Comparison of ENCODE assay signal across 1 cellular context in the genomic region with DNA sequence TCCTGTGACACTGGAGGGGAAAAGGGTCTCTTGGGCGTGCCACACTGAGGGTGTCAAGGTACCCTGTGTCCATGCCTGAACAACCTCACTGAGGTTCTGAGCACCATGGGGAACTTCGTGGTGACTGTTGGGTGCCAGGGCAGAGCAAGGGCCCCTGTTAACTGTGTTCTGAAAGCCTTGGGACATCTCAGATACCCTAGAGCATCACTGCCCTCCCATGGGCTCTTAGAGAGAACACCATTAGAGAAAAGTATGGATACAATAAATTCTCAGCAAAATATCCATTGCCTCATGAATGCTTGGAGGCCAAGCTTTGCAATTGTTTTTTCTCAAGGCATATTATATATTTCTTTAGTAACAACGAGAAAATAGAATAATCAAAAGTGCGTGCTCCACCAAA.
TF ChIP-seq lines count a peak whose summit lies in the region.

No MANE protein-coding gene starts in this region.

TF ChIP-seq in H1, 55 proteins besides CTCF, POLR2A, EP300 and RAD21:
- TF ChIP-seq, protein P1, sequence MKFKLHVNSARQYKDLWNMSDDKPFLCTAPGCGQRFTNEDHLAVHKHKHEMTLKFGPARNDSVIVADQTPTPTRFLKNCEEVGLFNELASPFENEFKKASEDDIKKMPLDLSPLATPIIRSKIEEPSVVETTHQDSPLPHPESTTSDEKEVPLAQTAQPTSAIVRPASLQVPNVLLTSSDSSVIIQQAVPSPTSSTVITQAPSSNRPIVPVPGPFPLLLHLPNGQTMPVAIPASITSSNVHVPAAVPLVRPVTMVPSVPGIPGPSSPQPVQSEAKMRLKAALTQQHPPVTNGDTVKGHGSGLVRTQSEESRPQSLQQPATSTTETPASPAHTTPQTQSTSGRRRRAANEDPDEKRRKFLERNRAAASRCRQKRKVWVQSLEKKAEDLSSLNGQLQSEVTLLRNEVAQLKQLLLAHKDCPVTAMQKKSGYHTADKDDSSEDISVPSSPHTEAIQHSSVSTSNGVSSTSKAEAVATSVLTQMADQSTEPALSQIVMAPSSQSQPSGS (IDR thresholded peaks at IDR 0.05; ENCODE audit: low read length), result no peak
- TF ChIP-seq TAF7 (optimal IDR thresholded peaks at IDR 0.05; ENCODE audit: borderline replicate concordance, low read depth, low read length), result peak; percentile 17
TF ChIP-seq in H1: peak in this region for 1.
